Comparison of ENCODE assay signal across 29 cellular contexts in the genomic region with DNA sequence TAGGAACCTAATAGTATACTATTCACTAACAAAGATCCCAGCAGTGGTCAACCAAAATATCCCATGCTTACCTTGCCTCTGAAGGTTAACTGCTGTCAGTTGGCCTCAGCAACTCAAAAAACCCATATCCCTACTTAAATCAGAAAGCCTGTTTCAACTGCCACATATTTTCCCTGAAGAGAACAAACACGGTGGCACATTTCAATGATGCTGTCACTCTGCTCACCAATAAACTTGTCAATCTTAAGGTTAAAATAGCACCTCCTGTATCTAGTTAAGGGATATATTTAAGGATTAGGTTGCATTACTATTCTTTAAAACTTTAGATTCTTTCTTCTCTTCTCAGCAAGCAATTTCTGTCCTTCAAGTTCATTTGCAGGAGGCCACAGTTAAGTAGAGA.
"Had no signal": no experiment of that assay in that cellular context is flagged by ENCODE, and none has a peak within 500 bp of the region (broad histone marks: within the 10 kb centered on the region; RNA-seq: fewer than 3 reads in every experiment).

No MANE protein-coding gene starts in this region.

- H3K36me3 ChIP-seq: ascending aorta, breast epithelium, cardiac muscle cell, colonic mucosa, esophagus squamous epithelium, gastroesophageal sphincter, heart right ventricle had no signal

- DNase-seq: activated CD4-positive, alpha-beta memory T cell treated with anti-CD3 and anti-CD28 coated beads, Interleukin-2, amount 10 ng/mL, durations not matched to agents 7 days and 5 days; activated CD4-positive, alpha-beta T cell treated with anti-CD3 and anti-CD28 coated beads for 1 hour; activated CD4-positive, alpha-beta T cell treated with anti-CD3 and anti-CD28 coated beads for 4 hours; activated CD4-positive, alpha-beta T cell treated with anti-CD3 and anti-CD28 coated beads, Interleukin-2, amount 10 ng/mL, durations not matched to agents 7 days and 5 days; activated CD4-positive, alpha-beta T cell treated with anti-CD3 and anti-CD28 coated beads, Interleukin-2, amount 50 U/mL, for 4 hours; activated CD8-positive, alpha-beta memory T cell treated with anti-CD3 and anti-CD28 coated beads, Interleukin-2, amount 50 U/mL, for 48 hours; activated gamma-delta T cell; activated naive CD4-positive, alpha-beta T cell; activated naive CD4-positive, alpha-beta T cell treated with anti-CD3 and anti-CD28 coated beads, Interleukin-2, amount 10 ng/mL, durations not matched to agents 7 days and 5 days; activated naive CD8-positive, alpha-beta T cell treated with anti-CD3 and anti-CD28 coated beads, Interleukin-2, amount 10 ng/mL, durations not matched to agents 7 days and 5 days; activated T-cell treated with anti-CD3 and anti-CD28 coated beads for 4 hours; activated T-cell treated with anti-CD3 and anti-CD28 coated beads, Interleukin-2, amount 50 U/mL, for 24 hours; activated T-cell treated with anti-CD3 and anti-CD28 coated beads, Interleukin-2, amount 50 U/mL, for 72 hours; central memory CD4-positive, alpha-beta T cell; cerebellar nuclear complex; colonic mucosa; effector CD8-positive, alpha-beta T cell; esophagus squamous epithelium; foreskin melanocyte; heart right ventricle; T-helper 2 cell had no signal

- H3K27ac Mint-ChIP-seq: activated CD4-positive, alpha-beta memory T cell treated with anti-CD3 and anti-CD28 coated beads, Interleukin-2, amount 10 ng/mL, durations not matched to agents 7 days and 5 days; activated CD4-positive, alpha-beta T cell treated with anti-CD3 and anti-CD28 coated beads, Interleukin-2, amount 10 ng/mL, durations not matched to agents 7 days and 5 days; activated naive CD4-positive, alpha-beta T cell treated with anti-CD3 and anti-CD28 coated beads, Interleukin-2, amount 10 ng/mL, durations not matched to agents 7 days and 5 days; activated naive CD4-positive, alpha-beta T cell treated with anti-CD3 and anti-CD28 coated beads, Interleukin-2, amount 50 U/mL, for 72 hours; activated naive CD8-positive, alpha-beta T cell treated with anti-CD3 and anti-CD28 coated beads, Interleukin-2, amount 10 ng/mL, durations not matched to agents 7 days and 5 days; activated T-cell treated with anti-CD3 and anti-CD28 coated beads, Interleukin-2, amount 50 U/mL, for 24 hours; activated T-cell treated with anti-CD3 and anti-CD28 coated beads, Interleukin-2, amount 50 U/mL, for 72 hours; WTC11 had no signal

- H3K27ac ChIP-seq: ascending aorta, breast epithelium, cardiac muscle cell, colonic mucosa, epithelial cell of prostate, esophagus squamous epithelium, gastroesophageal sphincter, heart right ventricle had no signal

- H3K9me3 ChIP-seq: ascending aorta, breast epithelium, colonic mucosa, esophagus squamous epithelium, gastroesophageal sphincter had no signal

- H3K9me3 Mint-ChIP-seq: brain had no signal

- H3K4me3 ChIP-seq: ascending aorta, breast epithelium, cardiac muscle cell, colonic mucosa, esophagus squamous epithelium, gastroesophageal sphincter, heart right ventricle had no signal

- H3K4me1 Mint-ChIP-seq: activated CD4-positive, alpha-beta memory T cell treated with anti-CD3 and anti-CD28 coated beads, Interleukin-2, amount 10 ng/mL, durations not matched to agents 7 days and 5 days; activated CD4-positive, alpha-beta T cell treated with anti-CD3 and anti-CD28 coated beads, Interleukin-2, amount 10 ng/mL, durations not matched to agents 7 days and 5 days; activated naive CD4-positive, alpha-beta T cell treated with anti-CD3 and anti-CD28 coated beads, Interleukin-2, amount 10 ng/mL, durations not matched to agents 7 days and 5 days; activated naive CD8-positive, alpha-beta T cell treated with anti-CD3 and anti-CD28 coated beads, Interleukin-2, amount 10 ng/mL, durations not matched to agents 7 days and 5 days; brain; WTC11 had no signal

- H3K4me3 Mint-ChIP-seq: activated CD4-positive, alpha-beta memory T cell treated with anti-CD3 and anti-CD28 coated beads, Interleukin-2, amount 10 ng/mL, durations not matched to agents 7 days and 5 days; activated CD4-positive, alpha-beta T cell treated with anti-CD3 and anti-CD28 coated beads, Interleukin-2, amount 10 ng/mL, durations not matched to agents 7 days and 5 days; activated naive CD4-positive, alpha-beta T cell treated with anti-CD3 and anti-CD28 coated beads, Interleukin-2, amount 10 ng/mL, durations not matched to agents 7 days and 5 days; activated naive CD8-positive, alpha-beta T cell treated with anti-CD3 and anti-CD28 coated beads, Interleukin-2, amount 10 ng/mL, durations not matched to agents 7 days and 5 days; activated T-cell treated with anti-CD3 and anti-CD28 coated beads, Interleukin-2, amount 50 U/mL, for 24 hours; activated T-cell treated with anti-CD3 and anti-CD28 coated beads, Interleukin-2, amount 50 U/mL, for 72 hours; brain; WTC11 had no signal

- H3K36me3 Mint-ChIP-seq: activated naive CD4-positive, alpha-beta T cell treated with anti-CD3 and anti-CD28 coated beads, Interleukin-2, amount 10 ng/mL, durations not matched to agents 7 days and 5 days; activated naive CD4-positive, alpha-beta T cell treated with anti-CD3 and anti-CD28 coated beads, Interleukin-2, amount 50 U/mL, for 72 hours; activated naive CD8-positive, alpha-beta T cell treated with anti-CD3 and anti-CD28 coated beads, Interleukin-2, amount 10 ng/mL, durations not matched to agents 7 days and 5 days; brain; WTC11 had no signal

- H3K27me3 Mint-ChIP-seq: activated CD4-positive, alpha-beta memory T cell treated with anti-CD3 and anti-CD28 coated beads, Interleukin-2, amount 10 ng/mL, durations not matched to agents 7 days and 5 days; activated CD4-positive, alpha-beta T cell treated with anti-CD3 and anti-CD28 coated beads, Interleukin-2, amount 10 ng/mL, durations not matched to agents 7 days and 5 days; activated naive CD4-positive, alpha-beta T cell treated with anti-CD3 and anti-CD28 coated beads, Interleukin-2, amount 10 ng/mL, durations not matched to agents 7 days and 5 days; activated naive CD8-positive, alpha-beta T cell treated with anti-CD3 and anti-CD28 coated beads, Interleukin-2, amount 10 ng/mL, durations not matched to agents 7 days and 5 days; activated T-cell treated with anti-CD3 and anti-CD28 coated beads, Interleukin-2, amount 50 U/mL, for 24 hours; brain had no signal

- H3K27me3 ChIP-seq: ascending aorta, breast epithelium, cardiac muscle cell, colonic mucosa, esophagus squamous epithelium, gastroesophageal sphincter, heart right ventricle had no signal
